In the genomic region with DNA sequence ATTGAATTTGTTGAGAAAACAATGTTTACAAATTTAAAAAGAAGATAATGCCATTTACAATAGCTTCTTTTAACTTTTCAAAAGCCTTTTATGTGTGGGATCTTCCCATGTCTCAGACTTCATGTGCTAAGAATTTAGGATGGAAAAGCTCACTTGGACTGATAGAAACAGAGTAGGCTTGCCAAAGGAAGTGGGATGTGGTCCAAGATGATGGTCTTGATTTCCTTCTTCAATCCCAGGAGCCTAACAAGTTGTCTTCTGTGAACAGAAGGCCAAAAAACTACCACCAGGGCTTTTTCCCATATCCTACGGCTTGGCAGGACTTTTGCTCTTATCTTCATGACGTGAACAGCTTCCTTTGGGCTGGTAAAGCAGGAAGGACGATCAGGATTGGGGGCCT, we compare ENCODE assay signal across 18 cellular contexts. TPM values are rescaled to one million over a fixed set of nuclear protein-coding genes. Genes with fewer than 3 reads are reported as not detected.
"Had no signal": no experiment of that assay in that cellular context is flagged by ENCODE, and none has a peak within 500 bp of the region (broad histone marks: within the 10 kb centered on the region; RNA-seq: fewer than 3 reads in every experiment).

No MANE protein-coding gene starts in this region.

- H3K27ac ChIP-seq: coronary artery, epithelial cell of prostate, tibial artery had no signal

- H3K9me3 ChIP-seq: tibial artery had no signal

- H3K36me3 ChIP-seq: tibial artery had no signal

- H3K9me3 Mint-ChIP-seq: activated CD4-positive, alpha-beta memory T cell treated with anti-CD3 and anti-CD28 coated beads for 36 hours; activated naive CD8-positive, alpha-beta T cell treated with anti-CD3 and anti-CD28 coated beads, Interleukin-2, amount 10 ng/mL, durations not matched to agents 7 days and 5 days; endodermal cell; naive thymus-derived CD8-positive, alpha-beta T cell; stimulated activated naive CD8-positive, alpha-beta T cell treated with anti-CD3 and anti-CD28 coated beads, Interleukin-15, amount 100 ng/mL, for 72 hours; WTC11 had no signal

- H3K4me3 ChIP-seq: coronary artery, lung, tibial artery had no signal

- H3K4me1 ChIP-seq: tibial artery had no signal

- H3K27ac Mint-ChIP-seq: activated CD4-positive, alpha-beta memory T cell treated with anti-CD3 and anti-CD28 coated beads for 36 hours; activated naive CD8-positive, alpha-beta T cell treated with anti-CD3 and anti-CD28 coated beads, Interleukin-2, amount 10 ng/mL, durations not matched to agents 7 days and 5 days; endodermal cell; stimulated activated naive CD8-positive, alpha-beta T cell treated with anti-CD3 and anti-CD28 coated beads, Interleukin-15, amount 100 ng/mL, for 72 hours; WTC11 had no signal

- H3K4me3 Mint-ChIP-seq: activated CD4-positive, alpha-beta memory T cell treated with anti-CD3 and anti-CD28 coated beads for 36 hours; activated naive CD8-positive, alpha-beta T cell treated with anti-CD3 and anti-CD28 coated beads, Interleukin-2, amount 10 ng/mL, durations not matched to agents 7 days and 5 days; endodermal cell; naive thymus-derived CD8-positive, alpha-beta T cell; stimulated activated naive CD8-positive, alpha-beta T cell treated with anti-CD3 and anti-CD28 coated beads, Interleukin-15, amount 100 ng/mL, for 72 hours; WTC11 had no signal

- ATAC-seq: naive thymus-derived CD8-positive, alpha-beta T cell; stimulated activated naive CD8-positive, alpha-beta T cell treated with anti-CD3 and anti-CD28 coated beads, Interleukin-15, amount 100 ng/mL, for 72 hours; WTC11 had no signal

- H3K36me3 Mint-ChIP-seq: WTC11 had no signal

- H3K27me3 Mint-ChIP-seq: activated CD4-positive, alpha-beta memory T cell treated with anti-CD3 and anti-CD28 coated beads for 36 hours; activated naive CD8-positive, alpha-beta T cell treated with anti-CD3 and anti-CD28 coated beads, Interleukin-2, amount 10 ng/mL, durations not matched to agents 7 days and 5 days; naive thymus-derived CD8-positive, alpha-beta T cell; stimulated activated naive CD8-positive, alpha-beta T cell treated with anti-CD3 and anti-CD28 coated beads, Interleukin-15, amount 100 ng/mL, for 72 hours had no signal

- DNase-seq: activated CD4-positive, alpha-beta memory T cell treated with anti-CD3 and anti-CD28 coated beads for 36 hours; activated CD4-positive, alpha-beta T cell treated with anti-CD3 and anti-CD28 coated beads for 48 hours; activated naive CD4-positive, alpha-beta T cell treated with Interleukin-2 at 50 U/mL for 16 hours; activated naive CD8-positive, alpha-beta T cell treated with anti-CD3 and anti-CD28 coated beads, Interleukin-2, amount 10 ng/mL, durations not matched to agents 7 days and 5 days; activated T-cell treated with anti-CD3 and anti-CD28 coated beads, Interleukin-2, amount 50 U/mL, for 48 hours; amygdala; cerebellar nuclear complex; endodermal cell; naive thymus-derived CD8-positive, alpha-beta T cell; stimulated activated CD4-positive, alpha-beta T cell treated with anti-CD3 and anti-CD28 coated beads, Interleukin-4, amount 100 ng/mL, for 4 hours; stimulated activated naive CD8-positive, alpha-beta T cell treated with anti-CD3 and anti-CD28 coated beads, Interleukin-15, amount 100 ng/mL, for 72 hours; T-helper 9 cell; tibial artery had no signal

RNA-seq across cellular contexts. Expression of a gene that starts 9.5 kb away (rescaled TPM):
- total RNA-seq: fibroblast of villous mesenchyme had no signal
